ENCODE assay signal across 8 cellular contexts in the genomic region with DNA sequence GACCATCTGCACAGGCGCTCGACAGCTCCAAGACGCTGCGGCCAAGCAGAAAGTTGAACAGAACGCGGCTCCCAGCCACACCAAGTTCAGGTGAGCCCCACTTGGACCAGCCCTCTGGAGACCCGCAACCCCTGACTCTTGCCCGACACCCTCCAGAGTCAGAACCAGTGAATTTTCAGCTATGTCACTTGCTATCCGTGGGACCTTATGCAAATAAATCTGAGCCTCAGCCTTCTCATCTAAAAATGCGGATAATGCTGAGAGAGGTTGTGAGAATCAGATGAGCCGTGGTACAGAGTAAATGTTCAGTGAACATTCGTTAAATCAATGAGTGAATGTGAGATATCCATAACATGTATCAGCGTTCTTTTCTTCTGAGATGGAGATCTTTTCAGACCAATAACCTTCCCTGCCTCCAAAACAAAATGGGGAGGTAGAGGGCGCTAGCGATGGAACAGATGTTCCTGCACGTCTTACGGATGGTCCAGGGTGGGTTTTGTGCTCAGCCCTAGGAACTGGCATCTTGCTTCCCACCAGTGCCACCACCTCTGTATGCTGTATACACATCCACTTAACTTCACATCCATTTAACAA.
DNase-seq lines count a peak whose midpoint lies in the region; ATAC-seq lines count a peak whose summit lies in the region.

No MANE protein-coding gene starts in this region.

- H3K4me3 ChIP-seq in iPS-18c (ENCODE audit: insufficient read depth, low read depth, low read length): peak overlapping the region; percentile 88

- peak overlapping the region; percentile 99 for H3K27ac Mint-ChIP-seq in stimulated activated effector memory CD8-positive, alpha-beta T cell treated with anti-CD3 and anti-CD28 coated beads, Interleukin-12 subunit alpha, Interleukin-12 subunit beta, amount 100 ng/mL, for 72 hours

- H3K9me3 Mint-ChIP-seq in stimulated activated effector memory CD8-positive, alpha-beta T cell treated with anti-CD3 and anti-CD28 coated beads, Interleukin-12 subunit alpha, Interleukin-12 subunit beta, amount 100 ng/mL, for 72 hours: no peaks in the 10 kb centered on the region

- peak overlapping the region; percentile 83 for H3K4me3 Mint-ChIP-seq in stimulated activated effector memory CD8-positive, alpha-beta T cell treated with anti-CD3 and anti-CD28 coated beads, Interleukin-12 subunit alpha, Interleukin-12 subunit beta, amount 100 ng/mL, for 72 hours

- peak; percentile 54 for DNase-seq in DMS 273 (lab: John Stamatoyannopoulos, UW; ENCODE audit: unreplicated experiment)
- no peak for DNase-seq in DMS 273 treated with DMSO at 0.1 percent for 48 hours (lab: John Stamatoyannopoulos, UW)
- peak; percentile 3 for DNase-seq in activated T-helper 9 cell treated with anti-CD3 and anti-CD28 coated beads, Interleukin-2, amount 50 U/mL, for 16 hours (ENCODE audit: low read depth)
- DNase-seq in stimulated activated effector memory CD8-positive, alpha-beta T cell treated with anti-CD3 and anti-CD28 coated beads, Interleukin-12 subunit alpha, Interleukin-12 subunit beta, amount 100 ng/mL, for 72 hours (ENCODE audit: low spot score in 2 of 2): no peak
- DNase-seq in activated gamma-delta T cell treated with Interleukin-2 at 50 U/mL for 16 hours: no peak

- H3K36me3 Mint-ChIP-seq in stimulated activated effector memory CD8-positive, alpha-beta T cell treated with anti-CD3 and anti-CD28 coated beads, Interleukin-12 subunit alpha, Interleukin-12 subunit beta, amount 100 ng/mL, for 72 hours: peaks cover 59% of the 10 kb centered on the region

- no peaks in the 10 kb centered on the region for H3K9me3 ChIP-seq in iPS-18c (ENCODE audit: control insufficient read depth, insufficient read depth, low read length)

- peak; percentile 13 for ATAC-seq in HG03571 (IDR thresholded peaks at IDR 0.05; ENCODE audit: unreplicated experiment)
- ATAC-seq in stimulated activated effector memory CD8-positive, alpha-beta T cell treated with anti-CD3 and anti-CD28 coated beads, Interleukin-12 subunit alpha, Interleukin-12 subunit beta, amount 100 ng/mL, for 72 hours: peak; percentile 3
- no peak for ATAC-seq in GM21825 (IDR thresholded peaks at IDR 0.05; ENCODE audit: unreplicated experiment)

- peaks cover 36% of the 10 kb centered on the region for H3K4me1 Mint-ChIP-seq in stimulated activated effector memory CD8-positive, alpha-beta T cell treated with anti-CD3 and anti-CD28 coated beads, Interleukin-12 subunit alpha, Interleukin-12 subunit beta, amount 100 ng/mL, for 72 hours

Comparison
In these comparisons a context has a peak if more than half of its experiments do, and no peak if none do; other contexts are left out.
1. DNase-seq: peak in DMS 273 (single experiment) and activated T-helper 9 cell treated with anti-CD3 and anti-CD28 coated beads, Interleukin-2, amount 50 U/mL, for 16 hours (single experiment); none in DMS 273 treated with DMSO at 0.1 percent for 48 hours (single experiment), stimulated activated effector memory CD8-positive, alpha-beta T cell treated with anti-CD3 and anti-CD28 coated beads, Interleukin-12 subunit alpha, Interleukin-12 subunit beta, amount 100 ng/mL, for 72 hours (0 of 2) and activated gamma-delta T cell treated with Interleukin-2 at 50 U/mL for 16 hours (single experiment).